In genomic region chr7:48246073-48246472, GRCh38 we compare ENCODE assay signal across 11 cellular contexts.
DNase-seq lines count a peak whose midpoint lies in the region; ATAC-seq, FAIRE-seq and TF ChIP-seq lines count a peak whose summit lies in the region.
"Had no signal": no experiment of that assay in that cellular context is flagged by ENCODE, and none has a peak within 500 bp of the region (broad histone marks: within the 10 kb centered on the region; RNA-seq: fewer than 3 reads in every experiment).

No MANE protein-coding gene starts in this region.

- no peak for DNase-seq in GM19239 (ENCODE audit: insufficient read length, low spot score)
- DNase-seq in NB4 (ENCODE audit: low read depth), result peak; percentile 51
- DNase-seq in omental fat pad (ENCODE audit: low spot score), result no peak
- DNase-seq in COLO668 (lab: John Stamatoyannopoulos, UW; ENCODE audit: unreplicated experiment), result no peak
- DNase-seq in NCI-H2029 (lab: John Stamatoyannopoulos, UW), result no peak
- DNase-seq in AG08395 (ENCODE audit: low spot score), result no peak
- no peak for DNase-seq in iPS-NIHi11 (ENCODE audit: low spot score)
- DNase-seq: amniotic stem cell; stimulated activated CD4-positive, alpha-beta T cell treated with anti-CD3 and anti-CD28 coated beads, Interleukin-4, amount 100 ng/mL, for 4 hours; uterus had no signal

- peak; percentile 60 for ATAC-seq in HG02840 (IDR thresholded peaks at IDR 0.05; ENCODE audit: low FRiP score, unreplicated experiment)
- peak; percentile 35 for ATAC-seq in omental fat pad (ENCODE audit: low FRiP score)

- TF ChIP-seq CTCF in NB4 (IDR thresholded peaks at IDR 0.05; ENCODE audit: low read depth, low read length), result no peak
- no peak for TF ChIP-seq CTCF in omental fat pad (IDR thresholded peaks at IDR 0.05)

- no peak for TF ChIP-seq POLR2A in NB4 (IDR thresholded peaks at IDR 0.05; ENCODE audit: extremely low read depth, insufficient read length)

- no peak overlapping the region for H3K4me3 ChIP-seq in NB4 (ENCODE audit: low read depth, low read length)
- H3K4me3 ChIP-seq: uterus had no signal

- peak; percentile 84 for FAIRE-seq in GM19239 (lab: Jason Lieb, UNC)
